Comparison of ENCODE assay signal across 11 cellular contexts in genomic region chrX:16828126-16828908, GRCh38. TPM values are rescaled to one million over a fixed set of nuclear protein-coding genes. Genes with fewer than 3 reads are reported as not detected.
DNase-seq lines count a peak whose midpoint lies in the region; ATAC-seq and TF ChIP-seq lines count a peak whose summit lies in the region.
"Had no signal": no experiment of that assay in that cellular context is flagged by ENCODE, and none has a peak within 500 bp of the region (broad histone marks: within the 10 kb centered on the region; RNA-seq: fewer than 3 reads in every experiment).

No MANE protein-coding gene starts in this region.

- H3K4me1 ChIP-seq in HUES6 (ENCODE audit: control insufficient read depth, insufficient read depth, low read length) (peaks cover 21% of the 10 kb centered on the region), iPS-18a (ENCODE audit: control insufficient read depth, low read depth, low read length) (peaks cover 8% of the 10 kb centered on the region), skeletal muscle tissue (ENCODE audit: control insufficient read depth in 3 of 3, insufficient read depth in 3 of 3, low read length in 3 of 3) (peaks cover 10 to 16% (median 16%) of the 10 kb centered on the region in 3 donors)

- peak; percentile 93 for DNase-seq in brain microvascular endothelial cell
- no peak for DNase-seq in HuH-7.5 (ENCODE audit: low spot score)
- DNase-seq in stimulated activated naive CD8-positive, alpha-beta T cell treated with anti-CD3 and anti-CD28 coated beads, Interleukin-15, Interleukin-2, amounts not matched to agents 100 U/mL and 50 U/mL, for 24 hours, result no peak
- DNase-seq: GF-D8, NCI-H2081 had no signal

- peaks cover 66% of the 10 kb centered on the region for H3K36me3 ChIP-seq in HUES6 (ENCODE audit: control insufficient read depth, insufficient read depth, low read length)
- peaks cover 2% of the 10 kb centered on the region for H3K36me3 ChIP-seq in brain microvascular endothelial cell (replicated peaks)
- H3K36me3 ChIP-seq in iPS-18a (ENCODE audit: control insufficient read depth, low read depth, low read length), result peaks cover 69% of the 10 kb centered on the region
- H3K36me3 ChIP-seq in skeletal muscle tissue (ENCODE audit: control insufficient read depth in 3 of 3, insufficient read depth in 3 of 3, low read length in 3 of 3), result peaks cover 3 to 12% (median 4%) of the 10 kb centered on the region in 3 donors

- H3K9me3 ChIP-seq in HUES6 (ENCODE audit: control insufficient read depth, insufficient read depth, low read depth, low read length) (no peaks in the 10 kb centered on the region), iPS-18a (ENCODE audit: control insufficient read depth, low read depth, low read length) (no peaks in the 10 kb centered on the region), skeletal muscle tissue (ENCODE audit: control insufficient read depth in 3 of 3, low read length in 3 of 3) (no peaks in the 10 kb centered on the region)

- no peaks in the 10 kb centered on the region for H3K27me3 ChIP-seq in HUES6 (ENCODE audit: control insufficient read depth, insufficient read depth, low read length)
- H3K27me3 ChIP-seq in brain microvascular endothelial cell (replicated peaks), result no peaks in the 10 kb centered on the region
- no peaks in the 10 kb centered on the region for H3K27me3 ChIP-seq in iPS-18a (ENCODE audit: control insufficient read depth, insufficient read depth, low read length)
- H3K27me3 ChIP-seq in skeletal muscle tissue (ENCODE audit: control insufficient read depth in 3 of 3, insufficient read depth in 3 of 3, low read length in 3 of 3), result no peaks in the 10 kb centered on the region

- H3K27ac ChIP-seq in HUES6 (ENCODE audit: low read depth, low read length), result peak overlapping the region; percentile 67
- H3K27ac ChIP-seq in brain microvascular endothelial cell, result peak overlapping the region; percentile 77
- H3K27ac ChIP-seq in iPS-18a (ENCODE audit: low read length), result peak overlapping the region; percentile 2
- peak overlapping the region; percentile 62 for H3K27ac ChIP-seq in skeletal muscle tissue (ENCODE audit: low read depth, low read length)

- H3K4me3 ChIP-seq in HUES6 (ENCODE audit: low read depth, low read length), result no peak overlapping the region
- H3K4me3 ChIP-seq in brain microvascular endothelial cell (ENCODE audit: low read depth, low read length), result no peak overlapping the region
- no peak overlapping the region for H3K4me3 ChIP-seq in iPS-18a (ENCODE audit: low read length)
- H3K4me3 ChIP-seq in skeletal muscle tissue (ENCODE audit: low read length in 3 of 3), result peak overlapping the region in 1 of 3 donors; percentile 24
- H3K4me3 ChIP-seq: smooth muscle cell had no signal

- ATAC-seq in GM21619 (IDR thresholded peaks at IDR 0.05; ENCODE audit: unreplicated experiment) (no peak), HG03196 (IDR thresholded peaks at IDR 0.05; ENCODE audit: unreplicated experiment) (no peak)
- no peak for ATAC-seq in stimulated activated naive CD8-positive, alpha-beta T cell treated with anti-CD3 and anti-CD28 coated beads, Interleukin-15, Interleukin-2, amounts not matched to agents 100 U/mL and 50 U/mL, for 24 hours

- TF ChIP-seq CTCF in brain microvascular endothelial cell (IDR thresholded peaks at IDR 0.05; ENCODE audit: low read depth, low read length, missing control alignments), result no peak

- peak overlapping the region; percentile 11 for H3K9ac ChIP-seq in HUES6 (ENCODE audit: low read length)
- no peak overlapping the region for H3K9ac ChIP-seq in iPS-18a (ENCODE audit: low read length)
- H3K9ac ChIP-seq in skeletal muscle tissue (ENCODE audit: low read depth in 1 of 3, low read length in 3 of 3), result peak overlapping the region in 1 of 3 donors; percentile 12

- in situ Hi-C loops in brain microvascular endothelial cell (cut with HindIII; ENCODE audit: low pct_ligation_motif_present, low sequenced_read_pairs), result no loop called here

RNA-seq across cellular contexts. Expression of gene RBBP7, which starts 41.8 kb away (rescaled TPM):
- 145 TPM for total RNA-seq in skeletal muscle tissue

RNA-seq across cellular contexts. Expression of gene TXLNG, which starts 42.1 kb away (rescaled TPM):
- total RNA-seq in skeletal muscle tissue, result 5.7 TPM

Comparison
In these comparisons a context has a peak if more than half of its experiments do, and no peak if none do; other contexts are left out.
1. H3K27ac ChIP-seq: peak in every context shown above with its lines; median percentile 77 in brain microvascular endothelial cell; 67 in HUES6; 62 in skeletal muscle tissue; 2 in iPS-18a.